Comparison of ENCODE assay signal across 1 cellular context in genomic region chr12:93886533-93887511, GRCh38.
TF ChIP-seq lines count a peak whose summit lies in the region.

No MANE protein-coding gene starts in this region.

TF ChIP-seq in HepG2, 621 proteins besides CTCF, POLR2A, EP300 and RAD21 (continued from another document):
- no peak for TF ChIP-seq ZBED4 (CRISPR knock-in tag; IDR thresholded peaks at IDR 0.05; ENCODE audit: borderline replicate concordance)
- TF ChIP-seq ZNF674 (CRISPR knock-in tag; IDR thresholded peaks at IDR 0.05; ENCODE audit: low read depth): no peak
- no peak for TF ChIP-seq ZNF564 (CRISPR knock-in tag; IDR thresholded peaks at IDR 0.05)
- no peak for TF ChIP-seq ZNF501 (CRISPR knock-in tag; IDR thresholded peaks at IDR 0.05)
- no peak for TF ChIP-seq ZFP37 (CRISPR knock-in tag; IDR thresholded peaks at IDR 0.05; ENCODE audit: borderline replicate concordance)
- TF ChIP-seq RORA (CRISPR knock-in tag; IDR thresholded peaks at IDR 0.05): no peak
- no peak for TF ChIP-seq DR1 (CRISPR knock-in tag; IDR thresholded peaks at IDR 0.05)
- TF ChIP-seq ZBTB49 (CRISPR knock-in tag; IDR thresholded peaks at IDR 0.05; ENCODE audit: borderline replicate concordance): no peak
- no peak for TF ChIP-seq SPEN (CRISPR knock-in tag; IDR thresholded peaks at IDR 0.05; ENCODE audit: low read depth)
- TF ChIP-seq SRF (IDR thresholded peaks at IDR 0.05; ENCODE audit: low read depth, low read length): no peak
- TF ChIP-seq KLF9 (CRISPR knock-in tag; IDR thresholded peaks at IDR 0.05; ENCODE audit: low read depth): no peak
